1 cellular context compared by ENCODE assay signal in genomic region chr6:6713660-6714446, GRCh38.
TF ChIP-seq lines count a peak whose summit lies in the region.

No MANE protein-coding gene starts in this region.

TF ChIP-seq in GM23338, 12 proteins besides CTCF, POLR2A, EP300 and RAD21 (continued from another document):
- TF ChIP-seq ZNF462 (CRISPR knock-in tag; IDR thresholded peaks at IDR 0.05) (no peak), ZNF114 (CRISPR knock-in tag; IDR thresholded peaks at IDR 0.05) (no peak), ZNF331 (CRISPR knock-in tag; IDR thresholded peaks at IDR 0.05; ENCODE audit: low read depth) (no peak)
